Comparison of ENCODE assay signal across 14 cellular contexts in the genomic region with DNA sequence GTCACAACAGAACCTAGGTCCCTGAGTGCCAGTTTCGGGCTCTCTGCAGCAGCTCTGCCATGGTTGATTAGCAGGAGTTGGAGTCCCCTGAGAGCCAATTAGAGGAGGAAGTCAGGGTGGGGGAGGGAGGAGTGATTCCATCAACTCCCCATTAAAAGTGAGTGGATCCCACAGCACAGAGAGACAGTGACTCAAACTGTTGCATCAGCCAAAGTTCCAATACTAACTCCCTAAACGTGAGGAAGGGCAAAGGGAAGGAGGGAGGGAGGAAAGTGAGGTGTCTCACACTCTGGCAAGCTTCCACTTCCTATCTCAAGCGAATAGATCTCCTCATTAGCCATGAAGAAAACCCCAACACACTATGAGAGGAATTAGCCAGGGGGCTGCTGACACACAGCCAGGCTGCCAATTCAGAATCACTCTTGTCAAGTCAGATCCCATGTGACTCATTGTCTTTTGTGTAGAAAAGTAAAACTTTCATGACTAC. TPM values are rescaled to one million over a fixed set of nuclear protein-coding genes. Genes with fewer than 3 reads are reported as not detected.
DNase-seq lines count a peak whose midpoint lies in the region; ATAC-seq and FAIRE-seq lines count a peak whose summit lies in the region.
"Had no signal": no experiment of that assay in that cellular context is flagged by ENCODE, and none has a peak within 500 bp of the region (broad histone marks: within the 10 kb centered on the region; RNA-seq: fewer than 3 reads in every experiment).

No MANE protein-coding gene starts in this region.

- H4K91ac ChIP-seq in neuronal stem cell (ENCODE audit: low read depth, low read length, poor library complexity): no peak overlapping the region

- no peak overlapping the region for H3K23ac ChIP-seq in neuronal stem cell (ENCODE audit: low read depth, low read length, poor library complexity)

- no peaks in the 10 kb centered on the region for H3K36me3 Mint-ChIP-seq in activated CD4-positive, alpha-beta T cell treated with anti-CD3 and anti-CD28 coated beads, Interleukin-2, amount 10 ng/mL, durations not matched to agents 7 days and 5 days (ENCODE audit: low read depth)

- CTCF ChIA-PET in activated CD4-positive, alpha-beta T cell treated with anti-CD3 and anti-CD28 coated beads, Interleukin-2, amount 10 ng/mL, durations not matched to agents 7 days and 5 days (lab: Charles Lee): no interaction called here

- H2BK12ac ChIP-seq in neuronal stem cell (ENCODE audit: low read length): no peak overlapping the region

- no peak overlapping the region for H2AK5ac ChIP-seq in neuronal stem cell (ENCODE audit: low read depth, low read length)

- H3K14ac ChIP-seq in neuronal stem cell (ENCODE audit: low read length): no peak overlapping the region

- DNase-seq in GM03348 (ENCODE audit: low spot score): peak; percentile 32
- DNase-seq in NCI-H460 (ENCODE audit: extremely low read depth, low read depth): peak; percentile 30
- DNase-seq in epidermal melanocyte (ENCODE audit: insufficient read length, low spot score): peak; percentile 50
- no peak for DNase-seq in neuronal stem cell (ENCODE audit: low spot score)
- DNase-seq in activated CD4-positive, alpha-beta T cell treated with anti-CD3 and anti-CD28 coated beads, Interleukin-2, amount 10 ng/mL, durations not matched to agents 7 days and 5 days: no peak
- no peak for DNase-seq in frontal cortex (ENCODE audit: low spot score in 2 of 2)
- DNase-seq: aorta; DND-41; NCI-H1694 treated with DMSO at 0.1 percent for 48 hours; spleen; stimulated activated naive B cell treated with anti-CD40 and anti-IgM and Interleukin-4, amounts not matched to agents 10 μg/mL and 1 μg/mL and 100 μg/mL, for 72 hours had no signal

- no peaks in the 10 kb centered on the region for H3K9me3 Mint-ChIP-seq in activated CD4-positive, alpha-beta T cell treated with anti-CD3 and anti-CD28 coated beads, Interleukin-2, amount 10 ng/mL, durations not matched to agents 7 days and 5 days

- peaks cover 0 to 2% (median 0%) of the 10 kb centered on the region in 3 experiments for H3K27me3 ChIP-seq in neuronal stem cell (ENCODE audit: control insufficient read depth in 3 of 3, insufficient read depth in 3 of 3, low read depth in 1 of 3, low read length in 3 of 3)
- H3K27me3 ChIP-seq: spleen had no signal

- no peak overlapping the region for H3K4me3 Mint-ChIP-seq in activated CD4-positive, alpha-beta T cell treated with anti-CD3 and anti-CD28 coated beads, Interleukin-2, amount 10 ng/mL, durations not matched to agents 7 days and 5 days
- H3K4me3 Mint-ChIP-seq: stimulated activated naive B cell treated with anti-CD40 and anti-IgM and Interleukin-4, amounts not matched to agents 10 μg/mL and 1 μg/mL and 100 μg/mL, for 72 hours had no signal

- no peak overlapping the region for H2BK120ac ChIP-seq in neuronal stem cell (ENCODE audit: low read depth, low read length)

- peak overlapping the region; percentile 67 for H2AFZ ChIP-seq in neuronal stem cell (ENCODE audit: low read length)

- no peak overlapping the region for H3K4ac ChIP-seq in neuronal stem cell (ENCODE audit: low read length)

- H3K79me1 ChIP-seq in neuronal stem cell (ENCODE audit: low read depth, low read length): no peaks in the 10 kb centered on the region

- H3K4me3 ChIP-seq in neuronal stem cell (ENCODE audit: low read length in 2 of 2): peak overlapping the region in 1 of 2 donors; percentile 25
- H3K4me3 ChIP-seq: spleen had no signal

- no peak overlapping the region for H3K4me2 ChIP-seq in neuronal stem cell (ENCODE audit: insufficient read depth, low read length, poor library complexity, severe bottlenecking)

- no peak overlapping the region for H3K27ac Mint-ChIP-seq in activated CD4-positive, alpha-beta T cell treated with anti-CD3 and anti-CD28 coated beads, Interleukin-2, amount 10 ng/mL, durations not matched to agents 7 days and 5 days
- H3K27ac Mint-ChIP-seq: stimulated activated naive B cell treated with anti-CD40 and anti-IgM and Interleukin-4, amounts not matched to agents 10 μg/mL and 1 μg/mL and 100 μg/mL, for 72 hours had no signal

- POLR2A ChIA-PET in activated CD4-positive, alpha-beta T cell treated with anti-CD3 and anti-CD28 coated beads, Interleukin-2, amount 10 ng/mL, durations not matched to agents 7 days and 5 days (lab: Charles Lee): no interaction called here

- H3K9ac ChIP-seq in neuronal stem cell (ENCODE audit: low read depth, low read length, poor library complexity): no peak overlapping the region

- H4K8ac ChIP-seq in neuronal stem cell (ENCODE audit: low read depth, low read length): no peak overlapping the region

- H3K27ac ChIP-seq in neuronal stem cell (replicated peaks; ENCODE audit: low read length): no peak overlapping the region
- H3K27ac ChIP-seq: HL-60, spleen had no signal

- no peaks in the 10 kb centered on the region for H3K36me3 ChIP-seq in neuronal stem cell (replicated peaks in 1 of 2; ENCODE audit: control insufficient read depth in 2 of 2, insufficient read depth in 2 of 2, low read length in 2 of 2)
- H3K36me3 ChIP-seq: spleen had no signal

- H2BK15ac ChIP-seq in neuronal stem cell (ENCODE audit: low read length): no peak overlapping the region

- no peaks in the 10 kb centered on the region for H3K4me1 Mint-ChIP-seq in activated CD4-positive, alpha-beta T cell treated with anti-CD3 and anti-CD28 coated beads, Interleukin-2, amount 10 ng/mL, durations not matched to agents 7 days and 5 days

- no peak for FAIRE-seq in frontal cortex (lab: Jason Lieb, UNC)

- H3K27me3 Mint-ChIP-seq in activated CD4-positive, alpha-beta T cell treated with anti-CD3 and anti-CD28 coated beads, Interleukin-2, amount 10 ng/mL, durations not matched to agents 7 days and 5 days: no peaks in the 10 kb centered on the region
- H3K27me3 Mint-ChIP-seq: stimulated activated naive B cell treated with anti-CD40 and anti-IgM and Interleukin-4, amounts not matched to agents 10 μg/mL and 1 μg/mL and 100 μg/mL, for 72 hours had no signal

- no peak for ATAC-seq in GM21576 (IDR thresholded peaks at IDR 0.05; ENCODE audit: unreplicated experiment)
- ATAC-seq in HG02973 (IDR thresholded peaks at IDR 0.05; ENCODE audit: unreplicated experiment): no peak

- peaks cover 0 to 5% of the 10 kb centered on the region in 2 donors for H3K4me1 ChIP-seq in neuronal stem cell (ENCODE audit: control insufficient read depth in 2 of 2, insufficient read depth in 1 of 2, low read depth in 1 of 2, low read length in 2 of 2)
- H3K4me1 ChIP-seq: spleen had no signal

- H3K9me3 ChIP-seq in neuronal stem cell (replicated peaks in 1 of 2; ENCODE audit: control insufficient read depth in 2 of 2, insufficient read depth in 1 of 2, low read depth in 1 of 2, low read length in 2 of 2): peaks cover 0 to 7% of the 10 kb centered on the region in 2 donors

- no peak overlapping the region for H3K18ac ChIP-seq in neuronal stem cell (ENCODE audit: low read length)

- H2BK5ac ChIP-seq in neuronal stem cell (ENCODE audit: low read length): no peak overlapping the region

- WGBS in neuronal stem cell (ENCODE audit: extremely low coverage in 2 of 2, insufficient read length in 2 of 2, insufficient replicate concordance in 1 of 2), 2 donors: no CpG with 5 or more reads among the region's 3 CpGs

RNA-seq across cellular contexts. Expression of gene OR11H4, which starts 23.6 kb away (rescaled TPM):
- total RNA-seq in NCI-H460 (2014; rRNA removed; shearing (Covaris generic)): not detected in 2 replicates
- polyA plus RNA-seq in NCI-H460 (2014; cell fraction: nucleus; rRNA removed): not detected in 2 replicates
- polyA plus RNA-seq in neuronal stem cell (2013, experiment 1 of 2): not detected
- not detected for polyA plus RNA-seq in neuronal stem cell (2013, experiment 2 of 2)
- total RNA-seq in activated CD4-positive, alpha-beta T cell treated with anti-CD3 and anti-CD28 coated beads, Interleukin-2, amount 10 ng/mL, durations not matched to agents 7 days and 5 days: not detected
- total RNA-seq in frontal cortex: not detected
- total RNA-seq: aorta, spleen had no signal
- polyA plus RNA-seq: aorta, spleen had no signal

RNA-seq across cellular contexts. Expression of gene OR11H7, which starts 33.9 kb away (rescaled TPM):
- total RNA-seq in NCI-H460 (2014; rRNA removed; shearing (Covaris generic)): not detected in 2 replicates
- not detected in 2 replicates for polyA plus RNA-seq in NCI-H460 (2014; cell fraction: nucleus; rRNA removed)
- not detected for polyA plus RNA-seq in neuronal stem cell (2013, experiment 1 of 2)
- polyA plus RNA-seq in neuronal stem cell (2013, experiment 2 of 2): not detected
- total RNA-seq in activated CD4-positive, alpha-beta T cell treated with anti-CD3 and anti-CD28 coated beads, Interleukin-2, amount 10 ng/mL, durations not matched to agents 7 days and 5 days: not detected
- not detected for total RNA-seq in frontal cortex
- total RNA-seq: aorta, spleen had no signal
- polyA plus RNA-seq: aorta, spleen had no signal

RNA-seq across cellular contexts. Expression of gene OR11H6, which starts 39.2 kb away (rescaled TPM):
- total RNA-seq in NCI-H460 (2014; rRNA removed; shearing (Covaris generic)): not detected in 2 replicates
- polyA plus RNA-seq in NCI-H460 (2014; cell fraction: nucleus; rRNA removed): not detected in 2 replicates
- not detected for polyA plus RNA-seq in neuronal stem cell (2013, experiment 1 of 2)
- polyA plus RNA-seq in neuronal stem cell (2013, experiment 2 of 2): not detected
- total RNA-seq in activated CD4-positive, alpha-beta T cell treated with anti-CD3 and anti-CD28 coated beads, Interleukin-2, amount 10 ng/mL, durations not matched to agents 7 days and 5 days: not detected
- not detected for total RNA-seq in frontal cortex
- total RNA-seq: aorta, spleen had no signal
- polyA plus RNA-seq: aorta, spleen had no signal

RNA-seq across cellular contexts. Expression of gene TTC5, which starts 43.1 kb away (rescaled TPM):
- 13.0 and 18.7 TPM in 2 replicates for total RNA-seq in NCI-H460 (2014; rRNA removed; shearing (Covaris generic))
- polyA plus RNA-seq in NCI-H460 (2014; cell fraction: nucleus; rRNA removed): 21.3 and 25.4 TPM in 2 replicates
- polyA plus RNA-seq in neuronal stem cell (2013, experiment 1 of 2): 13.0 TPM
- polyA plus RNA-seq in neuronal stem cell (2013, experiment 2 of 2): 13.8 TPM
- 10 to 100 TPM; 22.7 to 23.5 TPM for total RNA-seq in activated CD4-positive, alpha-beta T cell treated with anti-CD3 and anti-CD28 coated beads, Interleukin-2, amount 10 ng/mL, durations not matched to agents 7 days and 5 days
- total RNA-seq in frontal cortex: 30.6 TPM

Comparison
In these comparisons a context has a peak if more than half of its experiments do, and no peak if none do; other contexts are left out.
1. DNase-seq: peak in GM03348 (single experiment), NCI-H460 (single experiment) and epidermal melanocyte (single experiment); none in neuronal stem cell (single experiment), activated CD4-positive, alpha-beta T cell treated with anti-CD3 and anti-CD28 coated beads, Interleukin-2, amount 10 ng/mL, durations not matched to agents 7 days and 5 days (single experiment) and frontal cortex (0 of 2).